In the genomic region with DNA sequence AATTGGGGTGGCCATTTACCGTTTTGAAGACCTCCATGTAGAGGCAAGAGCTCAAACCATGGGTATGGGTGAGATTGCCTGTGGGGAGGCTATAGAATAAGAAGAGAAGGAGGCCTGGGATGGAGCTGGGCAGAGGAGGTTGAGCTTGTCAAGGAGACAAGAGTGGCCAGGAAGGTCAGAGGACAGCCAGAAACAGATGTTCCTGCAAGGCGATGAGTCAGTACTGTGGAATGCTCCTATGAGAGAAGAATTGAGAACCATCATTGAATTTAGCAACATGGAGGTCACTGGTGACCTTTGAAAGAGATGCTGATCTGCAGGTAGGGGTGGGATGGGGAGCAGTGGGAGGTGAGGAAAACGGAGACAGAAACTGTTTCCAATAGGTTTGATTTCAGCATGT, we compare ENCODE assay signal across 11 cellular contexts. TPM values are rescaled to one million over a fixed set of nuclear protein-coding genes. Genes with fewer than 3 reads are reported as not detected.
DNase-seq lines count a peak whose midpoint lies in the region; ATAC-seq, FAIRE-seq and TF ChIP-seq lines count a peak whose summit lies in the region.
"Had no signal": no experiment of that assay in that cellular context is flagged by ENCODE, and none has a peak within 500 bp of the region (broad histone marks: within the 10 kb centered on the region; RNA-seq: fewer than 3 reads in every experiment).

No MANE protein-coding gene starts in this region.

- H2AFZ ChIP-seq in Karpas-422 (ENCODE audit: low read length), result no peak overlapping the region

- H3K36me3 Mint-ChIP-seq in CD14-positive monocyte, result peaks cover 0 to 3% of the 10 kb centered on the region in 2 donors
- H3K36me3 Mint-ChIP-seq: naive B cell had no signal

- no peak overlapping the region for H3K4me3 Mint-ChIP-seq in CD14-positive monocyte
- H3K4me3 Mint-ChIP-seq: effector memory CD8-positive, alpha-beta T cell; naive B cell had no signal

- DNase-seq in CD14-positive monocyte (ENCODE audit: low spot score), result peak; percentile 47
- peak; percentile 36 for DNase-seq in Karpas-422
- peak; percentile 50 for DNase-seq in bronchial epithelial cell (ENCODE audit: low read depth)
- DNase-seq in left lung, result no peak
- no peak for DNase-seq in NCI-H1105 (lab: John Stamatoyannopoulos, UW)
- no peak for DNase-seq in ureter (ENCODE audit: low spot score)
- DNase-seq: activated T-cell treated with anti-CD3 and anti-CD28 coated beads, Interleukin-2, amount 50 U/mL, for 1 hour; effector memory CD8-positive, alpha-beta T cell; naive B cell had no signal

- H3K27ac ChIP-seq in Karpas-422 (ENCODE audit: low read length) (no peak overlapping the region), mesodermal cell (ENCODE audit: low read depth, low read length, severe bottlenecking) (peak overlapping the region; percentile 61), left lung (no peak overlapping the region)

- no peaks in the 10 kb centered on the region for H3K27me3 ChIP-seq in Karpas-422 (ENCODE audit: low read length)
- H3K27me3 ChIP-seq in bronchial epithelial cell (ENCODE audit: control insufficient read depth, insufficient read depth, low read length), result no peaks in the 10 kb centered on the region
- no peaks in the 10 kb centered on the region for H3K27me3 ChIP-seq in left lung

- TF ChIP-seq CTCF in CD14-positive monocyte (IDR thresholded peaks at IDR 0.05) (no peak), bronchial epithelial cell (IDR thresholded peaks at IDR 0.05; ENCODE audit: insufficient read depth, low read length, severe bottlenecking) (no peak), left lung (IDR thresholded peaks at IDR 0.05) (no peak)

- FAIRE-seq in bronchial epithelial cell (lab: Jason Lieb, UNC), result no peak

- intact Hi-C loops in CD14-positive monocyte (cut with micrococcal nuclease), result loop anchor here in 1 of 2 donors (5.0 to 10.0 kb wide), 3 partner anchors 38 to 157 kb away; no protein-coding TSS in a partner anchor
- intact Hi-C loops in left lung (cut with DNase I), result no loop called here

- no peaks in the 10 kb centered on the region for H3K27me3 Mint-ChIP-seq in CD14-positive monocyte (ENCODE audit: low read depth in 3 of 3)
- H3K27me3 Mint-ChIP-seq: effector memory CD8-positive, alpha-beta T cell; naive B cell had no signal

- H3K27ac Mint-ChIP-seq in CD14-positive monocyte, result no peak overlapping the region
- H3K27ac Mint-ChIP-seq: effector memory CD8-positive, alpha-beta T cell; naive B cell had no signal

- H3K4me3 ChIP-seq in Karpas-422 (ENCODE audit: low read length) (no peak overlapping the region), bronchial epithelial cell (ENCODE audit: low read depth, low read length) (no peak overlapping the region), mesodermal cell (ENCODE audit: extremely low read depth, insufficient read depth, low read length, poor library complexity, severe bottlenecking) (no peak overlapping the region), left lung (no peak overlapping the region)

- peaks cover 59% of the 10 kb centered on the region for H4K20me1 ChIP-seq in Karpas-422 (ENCODE audit: insufficient read depth, low read depth, low read length)

- H3K9me2 ChIP-seq in Karpas-422 (replicated peaks; ENCODE audit: insufficient read depth, low read length), result no peaks in the 10 kb centered on the region

- H3K36me3 ChIP-seq in Karpas-422 (ENCODE audit: insufficient read depth, low read length), result no peaks in the 10 kb centered on the region
- no peaks in the 10 kb centered on the region for H3K36me3 ChIP-seq in bronchial epithelial cell (ENCODE audit: control insufficient read depth, insufficient read depth, low read length)
- H3K36me3 ChIP-seq in mesodermal cell (ENCODE audit: control insufficient read depth, insufficient read depth, low read length), result no peaks in the 10 kb centered on the region
- H3K36me3 ChIP-seq in left lung, result no peaks in the 10 kb centered on the region

- H3K4me1 Mint-ChIP-seq in CD14-positive monocyte, result peaks cover 19% of the 10 kb centered on the region

- no peaks in the 10 kb centered on the region for H3K9me3 Mint-ChIP-seq in CD14-positive monocyte
- H3K9me3 Mint-ChIP-seq: effector memory CD8-positive, alpha-beta T cell; naive B cell had no signal

- peak overlapping the region; percentile 79 for H3K4me2 ChIP-seq in Karpas-422 (ENCODE audit: low read depth, low read length, poor library complexity, severe bottlenecking)

- H3K4me1 ChIP-seq in Karpas-422 (ENCODE audit: low read length), result peaks cover 69% of the 10 kb centered on the region
- peaks cover 33% of the 10 kb centered on the region for H3K4me1 ChIP-seq in mesodermal cell (ENCODE audit: control insufficient read depth, insufficient read depth, low read length, poor library complexity, severe bottlenecking)
- peaks cover 38 to 83% of the 10 kb centered on the region in 2 donors for H3K4me1 ChIP-seq in left lung

- H3K9ac ChIP-seq in Karpas-422 (ENCODE audit: low read length), result no peak overlapping the region

- ATAC-seq in left lung (no peak), GM21619 (IDR thresholded peaks at IDR 0.05; ENCODE audit: unreplicated experiment) (no peak)
- ATAC-seq: effector memory CD8-positive, alpha-beta T cell had no signal

- H3K79me2 ChIP-seq in Karpas-422 (ENCODE audit: low read length), result peaks cover 82% of the 10 kb centered on the region

- H3K9me3 ChIP-seq in Karpas-422 (ENCODE audit: low read length) (no peaks in the 10 kb centered on the region), mesodermal cell (ENCODE audit: control insufficient read depth, low read length) (no peaks in the 10 kb centered on the region), left lung (no peaks in the 10 kb centered on the region)

- 41 to 69% methylated on average over 3 of the region's 3 CpGs for WGBS in mesodermal cell (ENCODE audit: insufficient coverage in 2 of 2), 2 experiments

RNA-seq across cellular contexts. Expression of gene ACSL3, which starts 3.5 kb away (rescaled TPM):
- polyA plus RNA-seq in CD14-positive monocyte, result 10 to 100 TPM; 19.9 to 24.4 TPM
- total RNA-seq in Karpas-422 (2014; rRNA removed; shearing (Covaris generic); ENCODE audit: low replicate concordance), result 88.0 and 98.5 TPM in 2 replicates
- total RNA-seq in bronchial epithelial cell (166 and 269 TPM in 2 replicates), left lung (100 to 1,000 TPM in 1 of 2 donors, 10 to 100 TPM in 1; 92.5 to 102 TPM), ureter (124 TPM)
- polyA plus RNA-seq in mesodermal cell (2013, experiment 1 of 2), result 106 TPM
- polyA plus RNA-seq in mesodermal cell (2013, experiment 2 of 2), result 110 TPM

Comparison
In these comparisons a context has a peak if more than half of its experiments do, and no peak if none do; other contexts are left out.
1. DNase-seq: peak in CD14-positive monocyte (single experiment), Karpas-422 (single experiment) and bronchial epithelial cell (single experiment); none in left lung (0 of 2), NCI-H1105 (single experiment) and ureter (single experiment).